ENCODE assay signal across 1 cellular context in genomic region chr18:617970-618504, GRCh38.
A peak's percentile ranks its signal among the peaks of the same experiment; 100 is the strongest.
TF ChIP-seq lines count a peak whose summit lies in the region.

No MANE protein-coding gene starts in this region.

TF ChIP-seq in K562, 482 proteins besides CTCF, POLR2A, EP300 and RAD21 (continued from another document and continues in another):
- no peak for TF ChIP-seq EHMT2 (IDR thresholded peaks at IDR 0.05)
- TF ChIP-seq ASH1L (IDR thresholded peaks at IDR 0.05; ENCODE audit: borderline replicate concordance, low read depth, partially characterized antibody): no peak
- peak; percentile 98 for TF ChIP-seq MEF2A (IDR thresholded peaks at IDR 0.05; ENCODE audit: control insufficient read depth, low read depth, low read length)
- peak; percentile 100 for TF ChIP-seq CXXC5 (CRISPR knock-in tag; IDR thresholded peaks at IDR 0.05)
- TF ChIP-seq IRF9 (tag; IDR thresholded peaks at IDR 0.05): peak; percentile 49; the same call in 1 of the 2 replicates
- 0 out of 2 replicates have a peak, but pooled peaks have one; percentile 45 for TF ChIP-seq ZNF592 (IDR thresholded peaks at IDR 0.05)
- TF ChIP-seq PHF8 (IDR thresholded peaks at IDR 0.05; ENCODE audit: borderline replicate concordance, low read length): no peak
- no peak for TF ChIP-seq NFRKB (IDR thresholded peaks at IDR 0.05; ENCODE audit: low read depth)
- TF ChIP-seq GTF3C2 (IDR thresholded peaks at IDR 0.05; ENCODE audit: borderline replicate concordance, extremely low read depth, insufficient read length): no peak
- no peak for TF ChIP-seq NCOA6 (IDR thresholded peaks at IDR 0.05)
- TF ChIP-seq VEZF1 (CRISPR knock-in tag; IDR thresholded peaks at IDR 0.05): peak; percentile 65
- no peak for TF ChIP-seq ZNF511 (CRISPR knock-in tag; IDR thresholded peaks at IDR 0.05)
- no peak for TF ChIP-seq DLX4 (CRISPR knock-in tag; IDR thresholded peaks at IDR 0.05)
- TF ChIP-seq NR3C1 (CRISPR knock-in tag; IDR thresholded peaks at IDR 0.05): no peak
- no peak for TF ChIP-seq CLOCK (CRISPR knock-in tag; IDR thresholded peaks at IDR 0.05; ENCODE audit: borderline replicate concordance)
- TF ChIP-seq SLC30A9 (CRISPR knock-in tag; IDR thresholded peaks at IDR 0.05): no peak
- TF ChIP-seq HMBOX1 (IDR thresholded peaks at IDR 0.05): peak; percentile 96
- peak; percentile 100 for TF ChIP-seq CBFA2T2 (conservative IDR thresholded peaks at IDR 0.05)
- peak; percentile 18; the same call in 1 of the 2 replicates for TF ChIP-seq TOE1 (IDR thresholded peaks at IDR 0.05; ENCODE audit: borderline replicate concordance)
- no peak for TF ChIP-seq TOE1 (CRISPR knock-in tag; IDR thresholded peaks at IDR 0.05; ENCODE audit: borderline replicate concordance, low read depth)
- TF ChIP-seq E4F1 (CRISPR knock-in tag; IDR thresholded peaks at IDR 0.05; ENCODE audit: borderline replicate concordance): no peak
- no peak for TF ChIP-seq JUNB (CRISPR knock-in tag; conservative IDR thresholded peaks at IDR 0.05)
- TF ChIP-seq NCOA2 (IDR thresholded peaks at IDR 0.05; ENCODE audit: partially characterized antibody in 2 of 2): peak; percentile 81
- TF ChIP-seq ZNF586 (CRISPR knock-in tag; conservative IDR thresholded peaks at IDR 0.05): no peak
- TF ChIP-seq ARID3A (IDR thresholded peaks at IDR 0.05; ENCODE audit: borderline replicate concordance, low read depth, low read length): peak; percentile 86; the same call in 1 of the 2 replicates
- no peak for TF ChIP-seq DDX20 (tag; IDR thresholded peaks at IDR 0.05; ENCODE audit: low read depth)
- TF ChIP-seq CTCFL (IDR thresholded peaks at IDR 0.05; ENCODE audit: borderline replicate concordance, insufficient read depth, low read depth, low read length, poor library complexity, severe bottlenecking): no peak
- 0 out of 2 replicates have a peak, but pooled peaks have one; percentile 31 for TF ChIP-seq ADNP (tag; IDR thresholded peaks at IDR 0.05)
- TF ChIP-seq TAF7 (tag; IDR thresholded peaks at IDR 0.05): no peak
- peak; percentile 97 for TF ChIP-seq ZNF589 (CRISPR knock-in tag; IDR thresholded peaks at IDR 0.05; ENCODE audit: low read depth)
- TF ChIP-seq RFX1 (IDR thresholded peaks at IDR 0.05): peak; percentile 19
- no peak for TF ChIP-seq GTF2A2 (tag; IDR thresholded peaks at IDR 0.05)
- TF ChIP-seq ZNF347 (CRISPR knock-in tag; IDR thresholded peaks at IDR 0.05; ENCODE audit: low read depth): no peak
- no peak for TF ChIP-seq HOXB6 (CRISPR knock-in tag; IDR thresholded peaks at IDR 0.05; ENCODE audit: borderline replicate concordance)
- TF ChIP-seq RFX7 (CRISPR knock-in tag; IDR thresholded peaks at IDR 0.05): no peak
- TF ChIP-seq ZNF384 (IDR thresholded peaks at IDR 0.05; ENCODE audit: low read depth, low read length): peak; percentile 72; the same call in 1 of the 2 replicates
